In genomic region chr20:5504061-5504739, GRCh38 we compare ENCODE assay signal across 8 cellular contexts.
DNase-seq lines count a peak whose midpoint lies in the region; ATAC-seq, FAIRE-seq and TF ChIP-seq lines count a peak whose summit lies in the region.

No MANE protein-coding gene starts in this region.

- peak overlapping the region; percentile 96 for H2AFZ ChIP-seq in endothelial cell of umbilical vein (ENCODE audit: low read depth, low read length)

- H3K4me1 ChIP-seq in endothelial cell of umbilical vein (ENCODE audit: control insufficient read depth, extremely low read depth, insufficient read depth, low read length) = peaks cover 2% of the 10 kb centered on the region
- H3K4me1 ChIP-seq in aorta (ENCODE audit: control insufficient read depth in 1 of 2, insufficient read depth in 2 of 2, low read length in 2 of 2) = no peaks in the 10 kb centered on the region

- POLR2A ChIA-PET in activated CD4-positive, alpha-beta T cell treated with anti-CD3 and anti-CD28 coated beads for 36 hours (lab: Charles Lee) = no interaction called here
- POLR2A ChIA-PET in endothelial cell of umbilical vein (lab: Charles Lee) = no interaction called here

- no peak for TF ChIP-seq CTCF in endothelial cell of umbilical vein (IDR thresholded peaks at IDR 0.05; ENCODE audit: extremely low read depth in 1 of 2, insufficient read depth in 1 of 2, low read depth in 1 of 2, low read length in 2 of 2)

- dilution Hi-C loops in endothelial cell of umbilical vein (cut with MboI; ENCODE audit: extremely low pct_ligation_motif_present, low sequenced_read_pairs) = no loop called here

- peaks cover 6% of the 10 kb centered on the region for H3K27me3 Mint-ChIP-seq in activated CD4-positive, alpha-beta T cell treated with anti-CD3 and anti-CD28 coated beads for 36 hours

- no peak for TF ChIP-seq POLR2A in endothelial cell of umbilical vein (IDR thresholded peaks at IDR 0.05; ENCODE audit: low read depth, low read length)

- H3K4me3 Mint-ChIP-seq in activated CD4-positive, alpha-beta T cell treated with anti-CD3 and anti-CD28 coated beads for 36 hours = peak overlapping the region; percentile 26

- H3K79me2 ChIP-seq in endothelial cell of umbilical vein (ENCODE audit: control insufficient read depth, insufficient read depth, low read length) = no peaks in the 10 kb centered on the region

- no TSS peak for BruUV-seq in endothelial cell of umbilical vein (replicated peaks; lab: Mats Ljungman, UMichigan)

- H3K36me3 ChIP-seq in endothelial cell of umbilical vein (ENCODE audit: control insufficient read depth in 2 of 2, extremely low read depth in 1 of 2, insufficient read depth in 2 of 2, low read length in 2 of 2) (no peaks in the 10 kb centered on the region), aorta (ENCODE audit: control insufficient read depth in 1 of 2, insufficient read depth in 2 of 2, low read length in 1 of 2) (peaks cover 0 to 2% of the 10 kb centered on the region in 2 donors)

- H3K4me3 ChIP-seq in endothelial cell of umbilical vein (replicated peaks in 1 of 3; ENCODE audit: insufficient read depth in 1 of 3, low read depth in 1 of 3, low read length in 3 of 3) (peak overlapping the region; percentile 32 to 50 (median 42)), aorta (ENCODE audit: low read length in 2 of 2) (peak overlapping the region; percentile 33 to 65)

- peak; percentile 44 for FAIRE-seq in endothelial cell of umbilical vein (lab: Jason Lieb, UNC)

- ATAC-seq in activated CD4-positive, alpha-beta T cell treated with anti-CD3 and anti-CD28 coated beads for 36 hours = peak; percentile 26
- ATAC-seq in aorta (ENCODE audit: low FRiP score) = peak; percentile 83
- no peak for ATAC-seq in HG03521 (IDR thresholded peaks at IDR 0.05; ENCODE audit: unreplicated experiment)

- no peaks in the 10 kb centered on the region for H3K9me1 ChIP-seq in endothelial cell of umbilical vein (replicated peaks; ENCODE audit: control insufficient read depth, extremely low read depth, insufficient read depth, low read length)

- intact Hi-C loops in activated CD4-positive, alpha-beta T cell treated with anti-CD3 and anti-CD28 coated beads for 36 hours (cut with DNase I, micrococcal nuclease) = no loop called here
- intact Hi-C loops in endothelial cell of umbilical vein (cut with micrococcal nuclease) (no loop called here), aorta (cut with DNase I) (no loop called here)

- H3K27ac ChIP-seq in endothelial cell of umbilical vein (ENCODE audit: insufficient read depth, low read depth, low read length) (no peak overlapping the region), aorta (ENCODE audit: low read depth in 1 of 2, low read length in 2 of 2) (peak overlapping the region in 1 of 2 donors; percentile 11)

- no peaks in the 10 kb centered on the region for H3K36me3 Mint-ChIP-seq in activated CD4-positive, alpha-beta T cell treated with anti-CD3 and anti-CD28 coated beads for 36 hours (ENCODE audit: low read depth)

- DNase-seq in activated CD4-positive, alpha-beta T cell treated with anti-CD3 and anti-CD28 coated beads for 36 hours = peak; percentile 13
- DNase-seq in activated CD4-positive, alpha-beta T cell treated with anti-CD3 and anti-CD28 coated beads for 1 hour = no peak
- DNase-seq in NOMO-1 treated with dmso at 0.1 percent for 144 hours (lab: John Stamatoyannopoulos, UW; ENCODE audit: unreplicated experiment) (peak; percentile 83), endothelial cell of umbilical vein (ENCODE audit: low read depth, low spot score) (peak; percentile 27), mucosa of gallbladder (ENCODE audit: low spot score) (peak; percentile 62), aorta (peak; percentile 71 to 87), epidermal melanocyte (ENCODE audit: insufficient read length, low spot score) (no peak)

- H3K9me3 Mint-ChIP-seq in activated CD4-positive, alpha-beta T cell treated with anti-CD3 and anti-CD28 coated beads for 36 hours (ENCODE audit: low read depth) = no peaks in the 10 kb centered on the region

- H3K27ac Mint-ChIP-seq in activated CD4-positive, alpha-beta T cell treated with anti-CD3 and anti-CD28 coated beads for 36 hours = no peak overlapping the region

- H3K4me2 ChIP-seq in endothelial cell of umbilical vein (ENCODE audit: insufficient read depth, low read length) = peak overlapping the region; percentile 49

- no peak overlapping the region for H3K9ac ChIP-seq in endothelial cell of umbilical vein (replicated peaks; ENCODE audit: extremely low read depth, insufficient read depth, low read length)

- peaks cover 6% of the 10 kb centered on the region for H3K4me1 Mint-ChIP-seq in activated CD4-positive, alpha-beta T cell treated with anti-CD3 and anti-CD28 coated beads for 36 hours

- no peaks in the 10 kb centered on the region for H3K27me3 ChIP-seq in endothelial cell of umbilical vein (ENCODE audit: control insufficient read depth in 2 of 2, insufficient read depth in 2 of 2, low read length in 2 of 2)
- H3K27me3 ChIP-seq in aorta (ENCODE audit: control insufficient read depth in 1 of 2, insufficient read depth in 2 of 2, low read length in 1 of 2) = no peaks in the 10 kb centered on the region

- no peaks in the 10 kb centered on the region for H4K20me1 ChIP-seq in endothelial cell of umbilical vein (replicated peaks; ENCODE audit: control insufficient read depth, extremely low read depth, insufficient read depth, low read length)

- 8 to 13% methylated on average over 30 to 34 of the region's 34 CpGs for WGBS in aorta, 2 donors

- H3K9me3 ChIP-seq in endothelial cell of umbilical vein (replicated peaks; ENCODE audit: control insufficient read depth, insufficient read depth, low read length) (no peaks in the 10 kb centered on the region), aorta (ENCODE audit: control insufficient read depth, low read length) (peaks cover 2% of the 10 kb centered on the region)

- CTCF ChIA-PET in activated CD4-positive, alpha-beta T cell treated with anti-CD3 and anti-CD28 coated beads for 36 hours (lab: Charles Lee) = interaction anchor here (0.6 kb wide), 1 partner anchor 67 kb away, joined by 3 read pairs; no protein-coding TSS in a partner anchor
- CTCF ChIA-PET in endothelial cell of umbilical vein (lab: Charles Lee) = interaction anchor here (1.3 kb wide), 1 partner anchor 24 kb away, joined by 3 read pairs; no protein-coding TSS in a partner anchor

TF ChIP-seq in endothelial cell of umbilical vein, 7 proteins besides CTCF, POLR2A, EP300 and RAD21:
- TF ChIP-seq, protein P1, sequence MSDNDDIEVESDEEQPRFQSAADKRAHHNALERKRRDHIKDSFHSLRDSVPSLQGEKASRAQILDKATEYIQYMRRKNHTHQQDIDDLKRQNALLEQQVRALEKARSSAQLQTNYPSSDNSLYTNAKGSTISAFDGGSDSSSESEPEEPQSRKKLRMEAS (IDR thresholded peaks at IDR 0.05; ENCODE audit: insufficient read depth, insufficient read length) = peak; percentile 71
- TF ChIP-seq GATA2 (IDR thresholded peaks at IDR 0.05; ENCODE audit: insufficient read depth, insufficient read length, low read depth, low read length) = no peak
- no peak for TF ChIP-seq FOS (IDR thresholded peaks at IDR 0.05; ENCODE audit: borderline replicate concordance, insufficient read depth, low read length)
- no peak for TF ChIP-seq MYC (IDR thresholded peaks at IDR 0.05; ENCODE audit: low read depth, low read length)
TF ChIP-seq in endothelial cell of umbilical vein: peak in this region for 1.

Comparison
In these comparisons a context has a peak if more than half of its experiments do, and no peak if none do; other contexts are left out.
1. DNase-seq: peak in activated CD4-positive, alpha-beta T cell treated with anti-CD3 and anti-CD28 coated beads for 36 hours (single experiment), NOMO-1 treated with dmso at 0.1 percent for 144 hours (single experiment), endothelial cell of umbilical vein (single experiment), mucosa of gallbladder (single experiment) and aorta (2 of 2); none in activated CD4-positive, alpha-beta T cell treated with anti-CD3 and anti-CD28 coated beads for 1 hour (single experiment) and epidermal melanocyte (single experiment).